Comparison of ENCODE assay signal across 23 cellular contexts in genomic region chr5:77431286-77431685, GRCh38.
DNase-seq lines count a peak whose midpoint lies in the region; ATAC-seq and FAIRE-seq lines count a peak whose summit lies in the region.
"Had no signal": no experiment of that assay in that cellular context is flagged by ENCODE, and none has a peak within 500 bp of the region (broad histone marks: within the 10 kb centered on the region; RNA-seq: fewer than 3 reads in every experiment).

No MANE protein-coding gene starts in this region.

- no peak for FAIRE-seq in frontal cortex (lab: Jason Lieb, UNC)
- FAIRE-seq: GM12878 had no signal

- DNase-seq in A172 (ENCODE audit: low spot score): peak; percentile 47
- peak; percentile 17 for DNase-seq in Daoy (ENCODE audit: low read depth)
- peak; percentile 36 for DNase-seq in LoVo (ENCODE audit: low spot score)
- DNase-seq in astrocyte of the hippocampus (ENCODE audit: low read depth, low spot score): peak; percentile 43
- DNase-seq in iPS-NIHi7 (ENCODE audit: extremely low spot score): no peak
- no peak for DNase-seq in HuH-7 (ENCODE audit: low spot score)
- no peak for DNase-seq in frontal cortex (ENCODE audit: low spot score in 2 of 2)
- DNase-seq: activated CD4-positive, alpha-beta T cell treated with anti-CD3 and anti-CD28 coated beads for 4 hours; activated T-cell treated with anti-CD3 and anti-CD28 coated beads, Interleukin-2, amount 50 U/mL, for 1 hour; amniotic stem cell; Calu3; DND-41; endodermal cell; gastrocnemius medialis; left colon; NCI-H2029; NCI-H2227 treated with DMSO at 0.1 percent for 48 hours; RPMI8226; stimulated activated CD4-positive, alpha-beta T cell treated with anti-CD3 and anti-CD28 coated beads, Interleukin-4, amount 100 ng/mL, for 1 hour; substantia nigra had no signal

- no peak for ATAC-seq in HG03025 (IDR thresholded peaks at IDR 0.05; ENCODE audit: low FRiP score, unreplicated experiment)
- ATAC-seq: esophagus mucosa, gastrocnemius medialis, left colon had no signal

Comparison
In these comparisons a context has a peak if more than half of its experiments do, and no peak if none do; other contexts are left out.
1. DNase-seq: peak in A172 (single experiment), Daoy (single experiment), LoVo (single experiment) and astrocyte of the hippocampus (single experiment); none in iPS-NIHi7 (single experiment), HuH-7 (single experiment) and frontal cortex (0 of 2).